Comparison of ENCODE assay signal across 8 cellular contexts in the genomic region with DNA sequence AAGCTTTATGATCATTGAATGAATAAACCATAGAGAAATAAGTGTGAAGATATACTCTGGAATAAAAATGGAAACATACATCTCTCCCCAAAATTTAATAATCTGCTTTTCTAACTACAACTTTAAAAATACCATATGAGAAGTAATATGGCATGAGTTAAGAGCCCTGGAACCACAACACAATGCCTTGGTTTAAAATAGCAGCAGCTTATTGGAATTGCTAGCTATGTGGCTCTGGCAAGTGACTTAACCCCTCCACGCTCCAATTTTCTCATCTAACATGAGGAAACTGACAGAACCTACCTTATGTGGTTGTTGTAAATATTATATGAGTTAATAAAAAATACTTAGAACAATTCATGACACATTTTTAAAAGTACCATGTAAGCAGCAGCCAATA.
"Had no signal": no experiment of that assay in that cellular context is flagged by ENCODE, and none has a peak within 500 bp of the region (broad histone marks: within the 10 kb centered on the region; RNA-seq: fewer than 3 reads in every experiment).

No MANE protein-coding gene starts in this region.

- H3K9me3 Mint-ChIP-seq: GM23338 had no signal

- H3K27ac ChIP-seq: HL-60 had no signal

- H3K27ac Mint-ChIP-seq: GM23338, H9 had no signal

- H3K4me3 Mint-ChIP-seq: GM23338, H9 had no signal

- DNase-seq: H9, HCEC 1CT, IMR-90 had no signal

- H3K4me3 ChIP-seq: GM23338, K562 had no signal

- ATAC-seq: GM23338, K562 had no signal

- FAIRE-seq: H1, H54, K562 had no signal

- H2AFZ ChIP-seq: GM23338 had no signal

- H3K4me2 ChIP-seq: GM23338 had no signal
